Comparison of ENCODE assay signal across 14 cellular contexts in the genomic region with DNA sequence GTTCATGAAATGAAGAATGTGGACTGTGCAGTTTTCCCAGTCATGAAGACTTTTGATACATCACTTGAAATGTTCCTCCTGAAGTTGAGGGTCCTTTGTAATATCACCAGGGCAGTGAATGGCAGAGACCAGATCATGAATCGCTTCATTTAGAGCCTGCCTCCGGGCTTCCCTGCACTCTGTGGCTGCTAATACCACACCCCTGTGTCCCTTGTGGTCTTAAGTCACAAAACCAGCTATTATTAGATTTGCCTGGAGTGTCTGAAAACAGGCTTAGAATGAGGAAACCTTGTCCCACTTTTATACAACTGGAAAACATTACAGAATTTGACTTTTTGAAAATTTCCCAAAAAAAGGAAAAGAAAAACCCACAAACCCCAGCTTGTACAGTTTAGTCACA.
DNase-seq lines count a peak whose midpoint lies in the region; ATAC-seq and TF ChIP-seq lines count a peak whose summit lies in the region.
"Had no signal": no experiment of that assay in that cellular context is flagged by ENCODE, and none has a peak within 500 bp of the region (broad histone marks: within the 10 kb centered on the region; RNA-seq: fewer than 3 reads in every experiment).

No MANE protein-coding gene starts in this region.

- no peak overlapping the region for H2BK15ac ChIP-seq in mesenchymal stem cell (ENCODE audit: low read depth, poor library complexity, severe bottlenecking)

- peak overlapping the region; percentile 37 for H3K9ac ChIP-seq in mesenchymal stem cell (ENCODE audit: low read length)
- H3K9ac ChIP-seq: KMS-11 had no signal

- TF ChIP-seq CTCF in coronary artery (IDR thresholded peaks at IDR 0.05) (no peak), uterus (IDR thresholded peaks at IDR 0.05) (no peak)

- ATAC-seq in HG03378 (IDR thresholded peaks at IDR 0.05; ENCODE audit: unreplicated experiment) (no peak), HG03045 (IDR thresholded peaks at IDR 0.05; ENCODE audit: unreplicated experiment) (no peak)
- ATAC-seq: A549, PC-3 had no signal

- no peak overlapping the region for H3K4me2 ChIP-seq in mesenchymal stem cell (ENCODE audit: low read length, poor library complexity, severe bottlenecking)
- H3K4me2 ChIP-seq: A549, KMS-11 had no signal

- H3K27ac ChIP-seq in coronary artery (peak overlapping the region; percentile 76 to 79), mesenchymal stem cell (ENCODE audit: low read length, poor library complexity, severe bottlenecking) (no peak overlapping the region), uterus (peak overlapping the region; percentile 10 to 79)
- H3K27ac ChIP-seq: A549, KMS-11 had no signal

- H2BK120ac ChIP-seq in mesenchymal stem cell (ENCODE audit: low read depth, low read length), result no peak overlapping the region

- no peak overlapping the region for H2AK5ac ChIP-seq in mesenchymal stem cell (ENCODE audit: low read length, severe bottlenecking)

- no peaks in the 10 kb centered on the region for H3K79me1 ChIP-seq in mesenchymal stem cell (replicated peaks; ENCODE audit: low read length, poor library complexity, severe bottlenecking)

- H3K14ac ChIP-seq in mesenchymal stem cell (ENCODE audit: low read length in 2 of 2), result no peak overlapping the region

- H2BK12ac ChIP-seq in mesenchymal stem cell (ENCODE audit: low read length in 2 of 2), result peak overlapping the region; percentile 22 to 38

- H3K9me3 ChIP-seq in mesenchymal stem cell (ENCODE audit: control insufficient read depth, low read length), result no peaks in the 10 kb centered on the region
- no peaks in the 10 kb centered on the region for H3K9me3 ChIP-seq in uterus
- H3K9me3 ChIP-seq: A549 had no signal

- H3K36me3 ChIP-seq in mesenchymal stem cell (ENCODE audit: control insufficient read depth in 1 of 2, insufficient read depth in 2 of 2, low read depth in 1 of 2, low read length in 2 of 2), result no peaks in the 10 kb centered on the region
- H3K36me3 ChIP-seq in uterus, result no peaks in the 10 kb centered on the region

- intact Hi-C loops in uterus (cut with DNase I; ENCODE audit: low total_unique reads), result no loop called here

- H3K4ac ChIP-seq in mesenchymal stem cell (ENCODE audit: low read depth in 1 of 2, low read length in 2 of 2), result no peak overlapping the region

- H2BK5ac ChIP-seq in mesenchymal stem cell (ENCODE audit: low read depth, low read length, poor library complexity, severe bottlenecking), result no peak overlapping the region

- 74% methylated on average over 2 of the region's 2 CpGs for WGBS in mesenchymal stem cell

- no peak overlapping the region for H2AFZ ChIP-seq in mesenchymal stem cell (ENCODE audit: low read depth, low read length)

- DNase-seq in NOMO-1 treated with dmso at 0.1 percent for 144 hours (lab: John Stamatoyannopoulos, UW; ENCODE audit: unreplicated experiment) (peak; percentile 21), NOMO-1 treated with DMSO at 0.1 percent for 48 hours (lab: John Stamatoyannopoulos, UW; ENCODE audit: unreplicated experiment) (no peak), coronary artery (ENCODE audit: low spot score) (no peak), mesenchymal stem cell (peak; percentile 54), uterus (no peak), NCI-H2196 (lab: John Stamatoyannopoulos, UW; ENCODE audit: unreplicated experiment) (no peak)
- DNase-seq: DMS153, erythroblast, PC-3 had no signal

- H3K18ac ChIP-seq in mesenchymal stem cell (ENCODE audit: low read depth in 1 of 2, low read length in 2 of 2), result no peak overlapping the region

- H3K27me3 ChIP-seq in mesenchymal stem cell (ENCODE audit: control insufficient read depth in 1 of 2, insufficient read depth in 1 of 2, low read length in 2 of 2), result no peaks in the 10 kb centered on the region
- no peaks in the 10 kb centered on the region for H3K27me3 ChIP-seq in uterus

- no peak overlapping the region for H3K23ac ChIP-seq in mesenchymal stem cell (ENCODE audit: low read length in 2 of 2)

- H4K8ac ChIP-seq in mesenchymal stem cell (ENCODE audit: low read length), result no peak overlapping the region

- TF ChIP-seq POLR2A in uterus (IDR thresholded peaks at IDR 0.05), result no peak

- H3K4me3 ChIP-seq in coronary artery, result no peak overlapping the region
- no peak overlapping the region for H3K4me3 ChIP-seq in mesenchymal stem cell (ENCODE audit: insufficient read depth in 1 of 2, low read depth in 1 of 2, low read length in 2 of 2)
- H3K4me3 ChIP-seq in uterus, result no peak overlapping the region
- H3K4me3 ChIP-seq: A549, skin epidermis had no signal

- no peak overlapping the region for H4K91ac ChIP-seq in mesenchymal stem cell (ENCODE audit: low read length)

- H3K4me1 ChIP-seq in mesenchymal stem cell (ENCODE audit: control insufficient read depth, insufficient read depth, low read depth, low read length) (peaks cover 8% of the 10 kb centered on the region), uterus (no peaks in the 10 kb centered on the region)

Comparison
In these comparisons a context has a peak if more than half of its experiments do, and no peak if none do; other contexts are left out.
1. DNase-seq: peak in NOMO-1 treated with dmso at 0.1 percent for 144 hours (single experiment) and mesenchymal stem cell (single experiment); none in NOMO-1 treated with DMSO at 0.1 percent for 48 hours (single experiment), coronary artery (single experiment), uterus (0 of 2) and NCI-H2196 (single experiment).